Comparison of ENCODE assay signal across 23 cellular contexts in the genomic region with DNA sequence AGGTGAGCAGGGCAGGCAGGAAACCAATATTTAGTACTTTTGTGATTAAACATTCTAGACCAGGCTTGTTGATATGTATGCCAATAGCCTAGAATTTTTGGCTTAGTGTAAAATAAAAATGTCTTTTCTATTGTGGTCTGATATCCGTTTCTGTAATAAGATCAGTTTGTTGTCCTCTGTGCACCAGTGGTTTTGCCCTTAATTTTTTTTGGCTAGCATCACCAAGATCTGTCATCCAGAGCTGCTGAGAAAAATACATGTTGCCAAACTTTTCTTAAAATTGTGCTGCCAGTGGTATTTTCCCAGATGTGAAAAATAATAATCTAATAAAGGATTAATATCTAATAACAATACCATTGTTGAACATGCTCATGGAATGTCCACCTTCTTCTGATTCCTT.
"Had no signal": no experiment of that assay in that cellular context is flagged by ENCODE, and none has a peak within 500 bp of the region (broad histone marks: within the 10 kb centered on the region; RNA-seq: fewer than 3 reads in every experiment).

No MANE protein-coding gene starts in this region.

- H3K79me2 ChIP-seq: hepatocyte had no signal

- H3K27ac Mint-ChIP-seq: activated CD4-positive, alpha-beta memory T cell treated with anti-CD3 and anti-CD28 coated beads, Interleukin-2, amount 10 ng/mL, durations not matched to agents 7 days and 5 days; activated naive CD4-positive, alpha-beta T cell treated with anti-CD3 and anti-CD28 coated beads for 36 hours; activated naive CD8-positive, alpha-beta T cell treated with anti-CD3 and anti-CD28 coated beads, Interleukin-2, amount 10 ng/mL, durations not matched to agents 7 days and 5 days; activated T-cell treated with anti-CD3 and anti-CD28 coated beads, Interleukin-2, amount 50 U/mL, for 72 hours; brain; effector memory CD8-positive, alpha-beta T cell; immature natural killer cell; naive thymus-derived CD8-positive, alpha-beta T cell; neural progenitor cell had no signal

- H2AFZ ChIP-seq: hepatocyte, neural progenitor cell had no signal

- H3K9me3 Mint-ChIP-seq: activated naive CD4-positive, alpha-beta T cell treated with anti-CD3 and anti-CD28 coated beads for 36 hours; activated naive CD8-positive, alpha-beta T cell treated with anti-CD3 and anti-CD28 coated beads, Interleukin-2, amount 10 ng/mL, durations not matched to agents 7 days and 5 days; brain; effector memory CD8-positive, alpha-beta T cell; neural progenitor cell had no signal

- H3K4me1 ChIP-seq: esophagus muscularis mucosa, lower lobe of right lung, sigmoid colon, spleen, thyroid gland, upper lobe of right lung had no signal

- H3K4me1 Mint-ChIP-seq: activated CD4-positive, alpha-beta memory T cell treated with anti-CD3 and anti-CD28 coated beads, Interleukin-2, amount 10 ng/mL, durations not matched to agents 7 days and 5 days; activated naive CD8-positive, alpha-beta T cell treated with anti-CD3 and anti-CD28 coated beads, Interleukin-2, amount 10 ng/mL, durations not matched to agents 7 days and 5 days; brain; immature natural killer cell; naive thymus-derived CD8-positive, alpha-beta T cell had no signal

- H3K4me3 Mint-ChIP-seq: activated CD4-positive, alpha-beta memory T cell treated with anti-CD3 and anti-CD28 coated beads, Interleukin-2, amount 10 ng/mL, durations not matched to agents 7 days and 5 days; activated naive CD4-positive, alpha-beta T cell treated with anti-CD3 and anti-CD28 coated beads for 36 hours; activated naive CD8-positive, alpha-beta T cell treated with anti-CD3 and anti-CD28 coated beads, Interleukin-2, amount 10 ng/mL, durations not matched to agents 7 days and 5 days; activated T-cell treated with anti-CD3 and anti-CD28 coated beads, Interleukin-2, amount 50 U/mL, for 72 hours; brain; effector memory CD8-positive, alpha-beta T cell; immature natural killer cell; naive thymus-derived CD8-positive, alpha-beta T cell; neural progenitor cell had no signal

- H3K27me3 ChIP-seq: esophagus muscularis mucosa, hepatocyte, neural progenitor cell, sigmoid colon, spleen, thyroid gland, upper lobe of right lung had no signal

- H3K9ac ChIP-seq: neural progenitor cell had no signal

- H3K4me3 ChIP-seq: esophagus muscularis mucosa, hepatocyte, lower lobe of right lung, neural progenitor cell, sigmoid colon, spleen, thyroid gland, upper lobe of right lung had no signal

- H3K27ac ChIP-seq: esophagus muscularis mucosa, hepatocyte, lower lobe of right lung, neural progenitor cell, sigmoid colon, spleen, thyroid gland, upper lobe of right lung had no signal

- DNase-seq: activated CD4-positive, alpha-beta memory T cell treated with anti-CD3 and anti-CD28 coated beads, Interleukin-2, amount 10 ng/mL, durations not matched to agents 7 days and 5 days; activated CD4-positive, alpha-beta T cell treated with anti-CD3 and anti-CD28 coated beads for 48 hours; activated effector memory CD4-positive, alpha-beta T cell treated with Interleukin-2 at 50 U/mL for 16 hours; activated naive CD4-positive, alpha-beta T cell treated with anti-CD3 and anti-CD28 coated beads for 36 hours; activated naive CD8-positive, alpha-beta T cell treated with anti-CD3 and anti-CD28 coated beads, Interleukin-2, amount 10 ng/mL, durations not matched to agents 7 days and 5 days; activated T-cell treated with anti-CD3 and anti-CD28 coated beads, Interleukin-2, amount 50 U/mL, for 72 hours; central memory CD4-positive, alpha-beta T cell; effector memory CD8-positive, alpha-beta T cell; glutamatergic neuron; immature natural killer cell; lower lobe of right lung; naive thymus-derived CD8-positive, alpha-beta T cell; sigmoid colon; spleen; stimulated activated CD4-positive, alpha-beta T cell treated with anti-CD3 and anti-CD28 coated beads, Interleukin-4, amount 100 ng/mL, for 1 hour; stimulated activated naive CD4-positive, alpha-beta T cell; thyroid gland; upper lobe of right lung had no signal

- H3K9me3 ChIP-seq: esophagus muscularis mucosa, lower lobe of right lung, sigmoid colon, spleen, thyroid gland, upper lobe of right lung had no signal

- H3K27me3 Mint-ChIP-seq: activated CD4-positive, alpha-beta memory T cell treated with anti-CD3 and anti-CD28 coated beads, Interleukin-2, amount 10 ng/mL, durations not matched to agents 7 days and 5 days; activated naive CD8-positive, alpha-beta T cell treated with anti-CD3 and anti-CD28 coated beads, Interleukin-2, amount 10 ng/mL, durations not matched to agents 7 days and 5 days; brain; effector memory CD8-positive, alpha-beta T cell; naive thymus-derived CD8-positive, alpha-beta T cell had no signal

- H3K4me2 ChIP-seq: hepatocyte, neural progenitor cell had no signal

- ATAC-seq: activated T-cell treated with anti-CD3 and anti-CD28 coated beads, Interleukin-2, amount 50 U/mL, for 72 hours; effector memory CD8-positive, alpha-beta T cell; left lobe of liver; lower lobe of right lung; naive thymus-derived CD8-positive, alpha-beta T cell; upper lobe of right lung had no signal

- H3K36me3 ChIP-seq: esophagus muscularis mucosa, lower lobe of right lung, neural progenitor cell, sigmoid colon, spleen, thyroid gland, upper lobe of right lung had no signal

- H3K36me3 Mint-ChIP-seq: activated naive CD8-positive, alpha-beta T cell treated with anti-CD3 and anti-CD28 coated beads, Interleukin-2, amount 10 ng/mL, durations not matched to agents 7 days and 5 days; brain; immature natural killer cell; naive thymus-derived CD8-positive, alpha-beta T cell; neural progenitor cell had no signal
